Comparison of ENCODE assay signal across 1 cellular context in genomic region chr9:113056191-113057106, GRCh38.
TF ChIP-seq lines count a peak whose summit lies in the region.

Gene ZFP37, minus strand, starts transcription at chr9:113056724. Its CDS starts 36 bp downstream, at chr9:113056688.

TF ChIP-seq in HepG2, 621 proteins besides CTCF, POLR2A, EP300 and RAD21 (continued from another document and continues in another):
- TF ChIP-seq, protein P1, sequence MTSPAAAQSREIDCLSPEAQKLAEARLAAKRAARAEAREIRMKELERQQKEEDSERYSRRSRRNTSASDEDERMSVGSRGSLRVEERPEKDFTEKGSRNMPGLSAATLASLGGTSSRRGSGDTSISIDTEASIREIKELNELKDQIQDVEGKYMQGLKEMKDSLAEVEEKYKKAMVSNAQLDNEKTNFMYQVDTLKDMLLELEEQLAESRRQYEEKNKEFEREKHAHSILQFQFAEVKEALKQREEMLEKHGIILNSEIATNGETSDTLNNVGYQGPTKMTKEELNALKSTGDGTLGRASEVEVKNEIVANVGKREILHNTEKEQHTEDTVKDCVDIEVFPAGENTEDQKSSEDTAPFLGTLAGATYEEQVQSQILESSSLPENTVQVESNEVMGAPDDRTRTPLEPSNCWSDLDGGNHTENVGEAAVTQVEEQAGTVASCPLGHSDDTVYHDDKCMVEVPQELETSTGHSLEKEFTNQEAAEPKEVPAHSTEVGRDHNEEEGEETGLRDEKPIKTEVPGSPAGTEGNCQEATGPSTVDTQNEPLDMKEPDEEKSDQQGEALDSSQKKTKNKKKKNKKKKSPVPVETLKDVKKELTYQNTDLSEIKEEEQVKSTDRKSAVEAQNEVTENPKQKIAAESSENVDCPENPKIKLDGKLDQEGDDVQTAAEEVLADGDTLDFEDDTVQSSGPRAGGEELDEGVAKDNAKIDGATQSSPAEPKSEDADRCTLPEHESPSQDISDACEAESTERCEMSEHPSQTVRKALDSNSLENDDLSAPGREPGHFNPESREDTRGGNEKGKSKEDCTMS (CRISPR knock-in tag; conservative IDR thresholded peaks at IDR 0.05): no peak
- TF ChIP-seq ZBTB8A (CRISPR knock-in tag; IDR thresholded peaks at IDR 0.05; ENCODE audit: borderline replicate concordance, low read depth) (no peak), SMC3 (IDR thresholded peaks at IDR 0.05; ENCODE audit: low read length) (no peak), ZNF776 (CRISPR knock-in tag; IDR thresholded peaks at IDR 0.05) (no peak), CBX1 (IDR thresholded peaks at IDR 0.05; ENCODE audit: low read depth) (no peak), ZNF672 (CRISPR knock-in tag; IDR thresholded peaks at IDR 0.05) (0 out of 2 replicates have a peak, but pooled peaks have one; percentile 54), ZMYM2 (CRISPR knock-in tag; IDR thresholded peaks at IDR 0.05) (no peak), FOXA1 (IDR thresholded peaks at IDR 0.05) (no peak), FOXA1 (CRISPR knock-in tag; IDR thresholded peaks at IDR 0.05) (no peak), ZNF160 (CRISPR knock-in tag; IDR thresholded peaks at IDR 0.05) (no peak), ATF5 (CRISPR knock-in tag; IDR thresholded peaks at IDR 0.05; ENCODE audit: low read depth) (0 out of 2 replicates have a peak, but pooled peaks have one; percentile 58), AHDC1 (CRISPR knock-in tag; IDR thresholded peaks at IDR 0.05; ENCODE audit: borderline replicate concordance) (peak; percentile 27; the same call in 1 of the 2 replicates), ZNF557 (CRISPR knock-in tag; IDR thresholded peaks at IDR 0.05) (no peak), ZNF790 (CRISPR knock-in tag; IDR thresholded peaks at IDR 0.05; ENCODE audit: borderline replicate concordance) (no peak), ZNF225 (CRISPR knock-in tag; IDR thresholded peaks at IDR 0.05) (0 out of 2 replicates have a peak, but pooled peaks have one; percentile 55), ZNF788 (CRISPR knock-in tag; IDR thresholded peaks at IDR 0.05; ENCODE audit: borderline replicate concordance) (peak; percentile 76; the same call in 1 of the 2 replicates), ZFYVE20 (CRISPR knock-in tag; IDR thresholded peaks at IDR 0.05; ENCODE audit: borderline replicate concordance, low read depth) (no peak), RNF2 (conservative IDR thresholded peaks at IDR 0.05; ENCODE audit: low read depth) (no peak), ZBTB4 (CRISPR knock-in tag; IDR thresholded peaks at IDR 0.05; ENCODE audit: borderline replicate concordance) (peak; percentile 78; the same call in 1 of the 2 replicates), ZNF136 (CRISPR knock-in tag; IDR thresholded peaks at IDR 0.05; ENCODE audit: low read depth) (no peak), ZNF768 (CRISPR knock-in tag; IDR thresholded peaks at IDR 0.05) (peak; percentile 55; the same call in 1 of the 2 replicates), ZNF253 (CRISPR knock-in tag; IDR thresholded peaks at IDR 0.05; ENCODE audit: borderline replicate concordance) (no peak), ZNF510 (CRISPR knock-in tag; IDR thresholded peaks at IDR 0.05; ENCODE audit: low read depth) (0 out of 2 replicates have a peak, but pooled peaks have one; percentile 32), TCF12 (IDR thresholded peaks at IDR 0.05) (no peak), TCF12 (CRISPR knock-in tag; IDR thresholded peaks at IDR 0.05) (no peak), ZSCAN20 (CRISPR knock-in tag; IDR thresholded peaks at IDR 0.05; ENCODE audit: borderline replicate concordance) (no peak), ZNF331 (CRISPR knock-in tag; IDR thresholded peaks at IDR 0.05) (no peak; the same call in 1 of the 2 replicates), ZNF589 (CRISPR knock-in tag; conservative IDR thresholded peaks at IDR 0.05) (peak; percentile 76), ZFP36L1 (CRISPR knock-in tag; IDR thresholded peaks at IDR 0.05) (no peak; the same call in 1 of the 2 replicates), CEBPZ (IDR thresholded peaks at IDR 0.05; ENCODE audit: low read length) (no peak), SNAPC2 (CRISPR knock-in tag; IDR thresholded peaks at IDR 0.05) (no peak), ZBTB34 (CRISPR knock-in tag; IDR thresholded peaks at IDR 0.05) (no peak), SNAI1 (CRISPR knock-in tag; IDR thresholded peaks at IDR 0.05; ENCODE audit: borderline replicate concordance) (no peak), SMYD3 (CRISPR knock-in tag; IDR thresholded peaks at IDR 0.05) (no peak), SP2 (CRISPR knock-in tag; IDR thresholded peaks at IDR 0.05) (no peak; the same call in 1 of the 2 replicates), ZNF547 (CRISPR knock-in tag; IDR thresholded peaks at IDR 0.05) (peak; percentile 92), DRAP1 (CRISPR knock-in tag; IDR thresholded peaks at IDR 0.05) (peak; percentile 53; the same call in 1 of the 2 replicates), PHF5A (CRISPR knock-in tag; IDR thresholded peaks at IDR 0.05; ENCODE audit: low read depth, unreplicated experiment) (no peak), IKZF4 (CRISPR knock-in tag; IDR thresholded peaks at IDR 0.05; ENCODE audit: borderline replicate concordance, low read depth, not compliant biosample characterization) (no peak)
- TF ChIP-seq, protein P2, sequence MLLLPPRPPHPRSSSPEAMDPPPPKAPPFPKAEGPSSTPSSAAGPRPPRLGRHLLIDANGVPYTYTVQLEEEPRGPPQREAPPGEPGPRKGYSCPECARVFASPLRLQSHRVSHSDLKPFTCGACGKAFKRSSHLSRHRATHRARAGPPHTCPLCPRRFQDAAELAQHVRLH (CRISPR knock-in tag; IDR thresholded peaks at IDR 0.05; ENCODE audit: borderline replicate concordance, low read depth): peak; percentile 84; the same call in 1 of the 2 replicates
- TF ChIP-seq, protein P3, sequence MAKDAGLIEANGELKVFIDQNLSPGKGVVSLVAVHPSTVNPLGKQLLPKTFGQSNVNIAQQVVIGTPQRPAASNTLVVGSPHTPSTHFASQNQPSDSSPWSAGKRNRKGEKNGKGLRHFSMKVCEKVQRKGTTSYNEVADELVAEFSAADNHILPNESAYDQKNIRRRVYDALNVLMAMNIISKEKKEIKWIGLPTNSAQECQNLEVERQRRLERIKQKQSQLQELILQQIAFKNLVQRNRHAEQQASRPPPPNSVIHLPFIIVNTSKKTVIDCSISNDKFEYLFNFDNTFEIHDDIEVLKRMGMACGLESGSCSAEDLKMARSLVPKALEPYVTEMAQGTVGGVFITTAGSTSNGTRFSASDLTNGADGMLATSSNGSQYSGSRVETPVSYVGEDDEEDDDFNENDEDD (CRISPR knock-in tag; IDR thresholded peaks at IDR 0.05; ENCODE audit: borderline replicate concordance): no peak
- TF ChIP-seq, protein P4, sequence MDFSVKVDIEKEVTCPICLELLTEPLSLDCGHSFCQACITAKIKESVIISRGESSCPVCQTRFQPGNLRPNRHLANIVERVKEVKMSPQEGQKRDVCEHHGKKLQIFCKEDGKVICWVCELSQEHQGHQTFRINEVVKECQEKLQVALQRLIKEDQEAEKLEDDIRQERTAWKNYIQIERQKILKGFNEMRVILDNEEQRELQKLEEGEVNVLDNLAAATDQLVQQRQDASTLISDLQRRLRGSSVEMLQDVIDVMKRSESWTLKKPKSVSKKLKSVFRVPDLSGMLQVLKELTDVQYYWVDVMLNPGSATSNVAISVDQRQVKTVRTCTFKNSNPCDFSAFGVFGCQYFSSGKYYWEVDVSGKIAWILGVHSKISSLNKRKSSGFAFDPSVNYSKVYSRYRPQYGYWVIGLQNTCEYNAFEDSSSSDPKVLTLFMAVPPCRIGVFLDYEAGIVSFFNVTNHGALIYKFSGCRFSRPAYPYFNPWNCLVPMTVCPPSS (IDR thresholded peaks at IDR 0.05): no peak
